1 cellular context compared by ENCODE assay signal in the genomic region with DNA sequence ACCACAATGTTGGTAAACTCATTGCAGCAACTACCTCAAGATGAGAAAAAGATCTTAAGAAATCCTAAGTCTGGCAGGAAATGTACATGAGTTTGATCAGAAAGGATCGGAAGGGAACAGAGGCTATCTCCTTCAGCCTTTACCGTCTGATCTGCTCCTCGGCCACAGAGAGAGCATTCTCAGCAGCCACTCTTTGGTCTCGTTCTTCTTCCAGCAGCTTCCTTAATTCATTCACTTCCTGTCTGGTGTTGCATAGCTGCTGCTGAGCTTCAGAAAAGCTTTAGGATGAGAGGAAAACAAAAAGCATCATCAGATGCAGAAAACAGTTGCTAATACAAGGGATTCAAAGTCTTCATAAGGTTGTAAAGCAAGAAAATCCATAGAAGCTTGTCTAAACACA.
TF ChIP-seq lines count a peak whose summit lies in the region.

No MANE protein-coding gene starts in this region.

TF ChIP-seq in GM23338, 12 proteins besides CTCF, POLR2A, EP300 and RAD21 (continued from another document):
- TF ChIP-seq, protein P1, sequence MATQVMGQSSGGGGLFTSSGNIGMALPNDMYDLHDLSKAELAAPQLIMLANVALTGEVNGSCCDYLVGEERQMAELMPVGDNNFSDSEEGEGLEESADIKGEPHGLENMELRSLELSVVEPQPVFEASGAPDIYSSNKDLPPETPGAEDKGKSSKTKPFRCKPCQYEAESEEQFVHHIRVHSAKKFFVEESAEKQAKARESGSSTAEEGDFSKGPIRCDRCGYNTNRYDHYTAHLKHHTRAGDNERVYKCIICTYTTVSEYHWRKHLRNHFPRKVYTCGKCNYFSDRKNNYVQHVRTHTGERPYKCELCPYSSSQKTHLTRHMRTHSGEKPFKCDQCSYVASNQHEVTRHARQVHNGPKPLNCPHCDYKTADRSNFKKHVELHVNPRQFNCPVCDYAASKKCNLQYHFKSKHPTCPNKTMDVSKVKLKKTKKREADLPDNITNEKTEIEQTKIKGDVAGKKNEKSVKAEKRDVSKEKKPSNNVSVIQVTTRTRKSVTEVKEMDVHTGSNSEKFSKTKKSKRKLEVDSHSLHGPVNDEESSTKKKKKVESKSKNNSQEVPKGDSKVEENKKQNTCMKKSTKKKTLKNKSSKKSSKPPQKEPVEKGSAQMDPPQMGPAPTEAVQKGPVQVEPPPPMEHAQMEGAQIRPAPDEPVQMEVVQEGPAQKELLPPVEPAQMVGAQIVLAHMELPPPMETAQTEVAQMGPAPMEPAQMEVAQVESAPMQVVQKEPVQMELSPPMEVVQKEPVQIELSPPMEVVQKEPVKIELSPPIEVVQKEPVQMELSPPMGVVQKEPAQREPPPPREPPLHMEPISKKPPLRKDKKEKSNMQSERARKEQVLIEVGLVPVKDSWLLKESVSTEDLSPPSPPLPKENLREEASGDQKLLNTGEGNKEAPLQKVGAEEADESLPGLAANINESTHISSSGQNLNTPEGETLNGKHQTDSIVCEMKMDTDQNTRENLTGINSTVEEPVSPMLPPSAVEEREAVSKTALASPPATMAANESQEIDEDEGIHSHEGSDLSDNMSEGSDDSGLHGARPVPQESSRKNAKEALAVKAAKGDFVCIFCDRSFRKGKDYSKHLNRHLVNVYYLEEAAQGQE (IDR thresholded peaks at IDR 0.05; ENCODE audit: unreplicated experiment): no peak
- no peak for TF ChIP-seq NANOG (IDR thresholded peaks at IDR 0.05; ENCODE audit: borderline replicate concordance)
- TF ChIP-seq EZH2phosphoT487 (IDR thresholded peaks at IDR 0.05; ENCODE audit: unreplicated experiment): no peak
- no peak for TF ChIP-seq JUNB (IDR thresholded peaks at IDR 0.05; ENCODE audit: unreplicated experiment)
- TF ChIP-seq, protein P2, sequence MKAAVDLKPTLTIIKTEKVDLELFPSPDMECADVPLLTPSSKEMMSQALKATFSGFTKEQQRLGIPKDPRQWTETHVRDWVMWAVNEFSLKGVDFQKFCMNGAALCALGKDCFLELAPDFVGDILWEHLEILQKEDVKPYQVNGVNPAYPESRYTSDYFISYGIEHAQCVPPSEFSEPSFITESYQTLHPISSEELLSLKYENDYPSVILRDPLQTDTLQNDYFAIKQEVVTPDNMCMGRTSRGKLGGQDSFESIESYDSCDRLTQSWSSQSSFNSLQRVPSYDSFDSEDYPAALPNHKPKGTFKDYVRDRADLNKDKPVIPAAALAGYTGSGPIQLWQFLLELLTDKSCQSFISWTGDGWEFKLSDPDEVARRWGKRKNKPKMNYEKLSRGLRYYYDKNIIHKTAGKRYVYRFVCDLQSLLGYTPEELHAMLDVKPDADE (IDR thresholded peaks at IDR 0.05): no peak
- TF ChIP-seq ZNF114 (CRISPR knock-in tag; IDR thresholded peaks at IDR 0.05): no peak
- TF ChIP-seq EZH2 (IDR thresholded peaks at IDR 0.05; ENCODE audit: low read depth, unreplicated experiment): no peak
